ENCODE assay signal across 19 cellular contexts in genomic region chr10:3339121-3339520, GRCh38.
DNase-seq lines count a peak whose midpoint lies in the region; ATAC-seq, FAIRE-seq and TF ChIP-seq lines count a peak whose summit lies in the region.
"Had no signal": no experiment of that assay in that cellular context is flagged by ENCODE, and none has a peak within 500 bp of the region (broad histone marks: within the 10 kb centered on the region; RNA-seq: fewer than 3 reads in every experiment).

No MANE protein-coding gene starts in this region.

- no peaks in the 10 kb centered on the region for H3K79me1 ChIP-seq in mesenchymal stem cell (replicated peaks; ENCODE audit: low read length, poor library complexity, severe bottlenecking)

- peak overlapping the region; percentile 51 for H2AFZ ChIP-seq in astrocyte (ENCODE audit: low read depth, low read length)
- no peak overlapping the region for H2AFZ ChIP-seq in mesenchymal stem cell (ENCODE audit: low read depth, low read length)
- H2AFZ ChIP-seq: GM23248 had no signal

- no peak for ATAC-seq in HG03025 (IDR thresholded peaks at IDR 0.05; ENCODE audit: low FRiP score, unreplicated experiment)
- ATAC-seq: GM12878 had no signal

- peaks cover 8% of the 10 kb centered on the region for H3K27me3 Mint-ChIP-seq in HFFc6 (ENCODE audit: insufficient read depth)
- H3K27me3 Mint-ChIP-seq in astrocyte (ENCODE audit: low read depth, unreplicated experiment) = no peaks in the 10 kb centered on the region
- H3K27me3 Mint-ChIP-seq in activated CD4-positive, alpha-beta T cell treated with anti-CD3 and anti-CD28 coated beads, Interleukin-2, amount 10 ng/mL, durations not matched to agents 24 days and 14 days = peaks cover 15% of the 10 kb centered on the region

- H3K4me3 Mint-ChIP-seq in HFFc6 (no peak overlapping the region), astrocyte (ENCODE audit: unreplicated experiment) (no peak overlapping the region)
- no peak overlapping the region for H3K4me3 Mint-ChIP-seq in activated CD4-positive, alpha-beta T cell treated with anti-CD3 and anti-CD28 coated beads, Interleukin-2, amount 10 ng/mL, durations not matched to agents 24 days and 14 days
- H3K4me3 Mint-ChIP-seq: CD14-positive monocyte; CD4-positive, alpha-beta memory T cell; IgD-negative memory B cell had no signal

- no peaks in the 10 kb centered on the region for H3K79me2 ChIP-seq in astrocyte (ENCODE audit: insufficient read depth, low read length)

- no peak overlapping the region for H3K4me3 ChIP-seq in astrocyte (ENCODE audit: insufficient read depth, low read depth, low read length)
- no peak overlapping the region for H3K4me3 ChIP-seq in mesenchymal stem cell (ENCODE audit: insufficient read depth in 1 of 2, low read depth in 1 of 2, low read length in 2 of 2)
- H3K4me3 ChIP-seq: BLaER1, GM12878, GM23248 had no signal

- DNase-seq in HFFc6 (no peak), astrocyte (ENCODE audit: low read depth) (no peak), mesenchymal stem cell (no peak), DMS153 (lab: John Stamatoyannopoulos, UW) (no peak), anterior cingulate cortex (lab: John Stamatoyannopoulos, UW) (no peak)
- DNase-seq in activated CD4-positive, alpha-beta T cell treated with anti-CD3 and anti-CD28 coated beads, Interleukin-2, amount 10 ng/mL, durations not matched to agents 24 days and 14 days = no peak
- DNase-seq: 8988T; Calu3; CD4-positive, alpha-beta memory T cell; DND-41; HCEC 1CT had no signal

- H3K27ac ChIP-seq in astrocyte (ENCODE audit: low read depth, low read length) (no peak overlapping the region), mesenchymal stem cell (ENCODE audit: low read length, poor library complexity, severe bottlenecking) (no peak overlapping the region)
- H3K27ac ChIP-seq: BLaER1, GM23248 had no signal

- no peak overlapping the region for H3K4ac ChIP-seq in mesenchymal stem cell (ENCODE audit: low read depth in 1 of 2, low read length in 2 of 2)

- H3K23ac ChIP-seq in mesenchymal stem cell (ENCODE audit: low read length in 2 of 2) = no peak overlapping the region

- H3K27me3 ChIP-seq in astrocyte (ENCODE audit: insufficient read depth, low read length) = no peaks in the 10 kb centered on the region
- H3K27me3 ChIP-seq in mesenchymal stem cell (ENCODE audit: control insufficient read depth in 1 of 2, insufficient read depth in 1 of 2, low read length in 2 of 2) = no peaks in the 10 kb centered on the region
- H3K27me3 ChIP-seq: BLaER1 had no signal

- H3K36me3 Mint-ChIP-seq in HFFc6 (ENCODE audit: low read depth) (no peaks in the 10 kb centered on the region), astrocyte (ENCODE audit: low read depth, unreplicated experiment) (no peaks in the 10 kb centered on the region)
- H3K36me3 Mint-ChIP-seq in activated CD4-positive, alpha-beta T cell treated with anti-CD3 and anti-CD28 coated beads, Interleukin-2, amount 10 ng/mL, durations not matched to agents 24 days and 14 days (ENCODE audit: low read depth) = no peaks in the 10 kb centered on the region
- H3K36me3 Mint-ChIP-seq: CD14-positive monocyte; CD4-positive, alpha-beta memory T cell; IgD-negative memory B cell had no signal

- peak overlapping the region; percentile 11 for H2AK5ac ChIP-seq in mesenchymal stem cell (ENCODE audit: low read length, severe bottlenecking)

- no peak overlapping the region for H2BK120ac ChIP-seq in mesenchymal stem cell (ENCODE audit: low read depth, low read length)

- H3K9ac ChIP-seq in astrocyte (ENCODE audit: low read length) = no peak overlapping the region
- H3K9ac ChIP-seq in mesenchymal stem cell (ENCODE audit: low read length) = no peak overlapping the region
- H3K9ac ChIP-seq: BLaER1, GM23248 had no signal

- H3K4me2 ChIP-seq in astrocyte (ENCODE audit: low read length) (peak overlapping the region; percentile 24), mesenchymal stem cell (ENCODE audit: low read length, poor library complexity, severe bottlenecking) (no peak overlapping the region)
- H3K4me2 ChIP-seq: BLaER1 had no signal

- H3K9me3 ChIP-seq in astrocyte (ENCODE audit: insufficient read depth, low read depth, low read length) (no peaks in the 10 kb centered on the region), mesenchymal stem cell (ENCODE audit: control insufficient read depth, low read length) (no peaks in the 10 kb centered on the region)
- H3K9me3 ChIP-seq: BLaER1 had no signal

- peak overlapping the region in 1 of 2 experiments; percentile 65 for H2BK12ac ChIP-seq in mesenchymal stem cell (ENCODE audit: low read length in 2 of 2)

- H4K91ac ChIP-seq in mesenchymal stem cell (ENCODE audit: low read length) = no peak overlapping the region

- no peaks in the 10 kb centered on the region for H4K20me1 ChIP-seq in astrocyte (ENCODE audit: insufficient read depth, low read length)
- H4K20me1 ChIP-seq: BLaER1 had no signal

- H3K36me3 ChIP-seq in astrocyte (ENCODE audit: insufficient read depth, low read length) (no peaks in the 10 kb centered on the region), mesenchymal stem cell (ENCODE audit: control insufficient read depth in 1 of 2, insufficient read depth in 2 of 2, low read depth in 1 of 2, low read length in 2 of 2) (no peaks in the 10 kb centered on the region)
- H3K36me3 ChIP-seq: BLaER1 had no signal

- H3K14ac ChIP-seq in mesenchymal stem cell (ENCODE audit: low read length in 2 of 2) = no peak overlapping the region

- H3K4me1 ChIP-seq in astrocyte (ENCODE audit: insufficient read depth, low read length) = peaks cover 10% of the 10 kb centered on the region
- peaks cover 15% of the 10 kb centered on the region for H3K4me1 ChIP-seq in mesenchymal stem cell (ENCODE audit: control insufficient read depth, insufficient read depth, low read depth, low read length)
- H3K4me1 ChIP-seq: BLaER1 had no signal

- TF ChIP-seq CTCF in HFFc6 (IDR thresholded peaks at IDR 0.05) (no peak), astrocyte (IDR thresholded peaks at IDR 0.05; ENCODE audit: insufficient read depth, low read depth, low read length) (no peak)

- 75% methylated on average over 7 of the region's 7 CpGs for WGBS in mesenchymal stem cell

- peak overlapping the region in 1 of 2 experiments; percentile 4 for H3K18ac ChIP-seq in mesenchymal stem cell (ENCODE audit: low read depth in 1 of 2, low read length in 2 of 2)

- H4K8ac ChIP-seq in mesenchymal stem cell (ENCODE audit: low read length) = no peak overlapping the region

- intact Hi-C loops in activated CD4-positive, alpha-beta T cell treated with anti-CD3 and anti-CD28 coated beads, Interleukin-2, amount 10 ng/mL, durations not matched to agents 24 days and 14 days (cut with micrococcal nuclease) = no loop called here

- peaks cover 15% of the 10 kb centered on the region for H3K4me1 Mint-ChIP-seq in HFFc6 (ENCODE audit: low read depth)
- peaks cover 11% of the 10 kb centered on the region for H3K4me1 Mint-ChIP-seq in astrocyte (ENCODE audit: low read depth, unreplicated experiment)
- no peaks in the 10 kb centered on the region for H3K4me1 Mint-ChIP-seq in activated CD4-positive, alpha-beta T cell treated with anti-CD3 and anti-CD28 coated beads, Interleukin-2, amount 10 ng/mL, durations not matched to agents 24 days and 14 days
- H3K4me1 Mint-ChIP-seq: CD4-positive, alpha-beta memory T cell; IgD-negative memory B cell had no signal

- H3K9me3 Mint-ChIP-seq in HFFc6 (no peaks in the 10 kb centered on the region), astrocyte (ENCODE audit: unreplicated experiment) (no peaks in the 10 kb centered on the region)
- no peaks in the 10 kb centered on the region for H3K9me3 Mint-ChIP-seq in activated CD4-positive, alpha-beta T cell treated with anti-CD3 and anti-CD28 coated beads, Interleukin-2, amount 10 ng/mL, durations not matched to agents 24 days and 14 days
- H3K9me3 Mint-ChIP-seq: CD14-positive monocyte; CD4-positive, alpha-beta memory T cell; IgD-negative memory B cell had no signal

- H2BK5ac ChIP-seq in mesenchymal stem cell (ENCODE audit: low read depth, low read length, poor library complexity, severe bottlenecking) = no peak overlapping the region

- no peak for FAIRE-seq in astrocyte (lab: Jason Lieb, UNC)
- FAIRE-seq: GM12878, H54, HTR-8/SVneo had no signal

- H2BK15ac ChIP-seq in mesenchymal stem cell (ENCODE audit: low read depth, poor library complexity, severe bottlenecking) = no peak overlapping the region

- H3K27ac Mint-ChIP-seq in HFFc6 (peak overlapping the region; percentile 50; the same call in 1 of the 2 replicates), astrocyte (ENCODE audit: unreplicated experiment) (peak overlapping the region; percentile 81)
- H3K27ac Mint-ChIP-seq in activated CD4-positive, alpha-beta T cell treated with anti-CD3 and anti-CD28 coated beads, Interleukin-2, amount 10 ng/mL, durations not matched to agents 24 days and 14 days = no peak overlapping the region
- H3K27ac Mint-ChIP-seq: CD4-positive, alpha-beta memory T cell; IgD-negative memory B cell had no signal
